Comparison of ENCODE assay signal across 8 cellular contexts in genomic region chr15:40357723-40358491, GRCh38. TPM values are rescaled to one million over a fixed set of nuclear protein-coding genes. Genes with fewer than 3 reads are reported as not detected.
DNase-seq lines count a peak whose midpoint lies in the region; ATAC-seq and TF ChIP-seq lines count a peak whose summit lies in the region.

Gene DISP2, plus strand, starts transcription at chr15:40358219. Its CDS starts 103 bp downstream, at chr15:40358322.

- intact Hi-C loops in left lung (cut with DNase I) = no loop called here

- DNase-seq in AML-193 (lab: John Stamatoyannopoulos, UW) = peak; percentile 61 to 78
- peak; percentile 98 for DNase-seq in GM19240 (ENCODE audit: insufficient read length, low spot score)
- peak; percentile 45 for DNase-seq in NCI-H748 treated with DMSO at 0.1 percent for 48 hours (lab: John Stamatoyannopoulos, UW)
- peak; percentile 79 to 83 for DNase-seq in activated CD4-positive, alpha-beta T cell treated with anti-CD3 and anti-CD28 coated beads, Interleukin-2, amount 50 U/mL, for 24 hours (ENCODE audit: low read depth in 1 of 2, low spot score in 1 of 2)
- DNase-seq in cortex of kidney (lab: John Stamatoyannopoulos, UW) = peak; percentile 34
- DNase-seq in left lung = peak; percentile 85 to 97
- peak; percentile 91 to 92 for DNase-seq in stimulated activated CD4-positive, alpha-beta T cell treated with anti-CD3 and anti-CD28 coated beads, Interleukin-2, amount 100 ng/mL, for 24 hours

- ATAC-seq in HG03439 (IDR thresholded peaks at IDR 0.05; ENCODE audit: unreplicated experiment) (peak; percentile 76), left lung (peak; percentile 93)

- no peaks in the 10 kb centered on the region for H3K36me3 ChIP-seq in left lung

- H3K4me1 ChIP-seq in left lung = peaks cover 0 to 19% of the 10 kb centered on the region in 2 donors

- no peak for TF ChIP-seq CTCF in left lung (IDR thresholded peaks at IDR 0.05)

- no peak within 1 kb of the TSS for H3K27ac ChIP-seq in left lung

- peak within 1 kb of the TSS; percentile 48 to 58 for H3K4me3 ChIP-seq in left lung

- no peaks in the 10 kb centered on the region for H3K9me3 ChIP-seq in left lung

- peaks cover 0 to 6% of the 10 kb centered on the region in 2 donors for H3K27me3 ChIP-seq in left lung

RNA-seq across cellular contexts. Expression of gene DISP2, which starts in this region (rescaled TPM):
- total RNA-seq in left lung = 1 to 10 TPM in 1 of 2 donors, under 1 TPM in 1; 0.65 to 2.5 TPM

Comparison
In these comparisons a context has a peak if more than half of its experiments do, and no peak if none do; other contexts are left out.
1. DNase-seq: peak in every context shown above with its lines; median percentile 98 in GM19240; 92 in stimulated activated CD4-positive, alpha-beta T cell treated with anti-CD3 and anti-CD28 coated beads, Interleukin-2, amount 100 ng/mL, for 24 hours; 91 in left lung; 81 in activated CD4-positive, alpha-beta T cell treated with anti-CD3 and anti-CD28 coated beads, Interleukin-2, amount 50 U/mL, for 24 hours; 70 in AML-193; 45 in NCI-H748 treated with DMSO at 0.1 percent for 48 hours; 34 in cortex of kidney.